Comparison of ENCODE assay signal across 8 cellular contexts in genomic region chr3:14145670-14146380, GRCh38. TPM values are rescaled to one million over a fixed set of nuclear protein-coding genes. Genes with fewer than 3 reads are reported as not detected.
DNase-seq lines count a peak whose midpoint lies in the region; ATAC-seq, FAIRE-seq and TF ChIP-seq lines count a peak whose summit lies in the region.

No MANE protein-coding gene starts in this region.

- ATAC-seq in A549 (no peak), natural killer cell (no peak), GM19463 (IDR thresholded peaks at IDR 0.05; ENCODE audit: unreplicated experiment) (no peak), GM21825 (IDR thresholded peaks at IDR 0.05; ENCODE audit: unreplicated experiment) (no peak)
- no peak for ATAC-seq in central memory CD8-positive, alpha-beta T cell (replicated peaks; ENCODE audit: extremely low read depth, poor library complexity, severe bottlenecking)

- no peak for TF ChIP-seq CTCF in A549 (IDR thresholded peaks at IDR 0.05)
- TF ChIP-seq CTCF in natural killer cell (IDR thresholded peaks at IDR 0.05): no peak

- H3K9me3 ChIP-seq in A549 (no peaks in the 10 kb centered on the region), HUES48 (ENCODE audit: control insufficient read depth, insufficient read depth, low read length) (no peaks in the 10 kb centered on the region)

- peaks cover 56% of the 10 kb centered on the region for H3K36me3 ChIP-seq in HUES48 (ENCODE audit: control insufficient read depth, insufficient read depth, low read length)

- no peak for TF ChIP-seq EP300 in A549 (IDR thresholded peaks at IDR 0.05)

- H3K27me3 Mint-ChIP-seq in central memory CD8-positive, alpha-beta T cell: no peaks in the 10 kb centered on the region
- no peaks in the 10 kb centered on the region for H3K27me3 Mint-ChIP-seq in natural killer cell (ENCODE audit: low read depth in 2 of 2)

- H3K4me2 ChIP-seq in A549: peak overlapping the region; percentile 81

- peak overlapping the region; percentile 99 for H3K27ac Mint-ChIP-seq in central memory CD8-positive, alpha-beta T cell (ENCODE audit: low read depth)
- H3K27ac Mint-ChIP-seq in natural killer cell: peak overlapping the region; percentile 95 to 100

- H3K4me3 ChIP-seq in A549: no peak overlapping the region
- H3K4me3 ChIP-seq in HUES48 (ENCODE audit: low read depth, low read length): no peak overlapping the region

- 92% methylated on average over 10 of the region's 10 CpGs for WGBS in A549 (ENCODE audit: missing lambda C conversion rate)

- POLR2A ChIA-PET in A549 (lab: Yijun Ruan, JAX): interaction anchor here (3.0 to 4.6 kb wide), 2 partner anchors 21 to 32 kb away, joined by 31 to 35 read pairs; partner anchors contain the start of genes CHCHD4, LSM3, TMEM43 and XPC

- DNase-seq in A549 (ENCODE audit: low read depth in 1 of 2, low spot score in 1 of 2) (no peak), natural killer cell (no peak), urothelium cell line (ENCODE audit: low spot score) (no peak), COLO829 (ENCODE audit: low spot score) (no peak)
- DNase-seq in central memory CD8-positive, alpha-beta T cell (ENCODE audit: low spot score in 2 of 2): no peak

- intact Hi-C loops in natural killer cell (cut with micrococcal nuclease): loop anchor here (2.0 to 10.0 kb wide), 3 partner anchors 249 to 1649 kb away; partner anchors contain the start of genes ANKRD28 and RBSN

- peaks cover 31% of the 10 kb centered on the region for H3K4me1 ChIP-seq in A549
- H3K4me1 ChIP-seq in HUES48 (ENCODE audit: control insufficient read depth, insufficient read depth, low read length): peaks cover 19% of the 10 kb centered on the region

- no peaks in the 10 kb centered on the region for H3K9me3 Mint-ChIP-seq in central memory CD8-positive, alpha-beta T cell
- H3K9me3 Mint-ChIP-seq in natural killer cell: no peaks in the 10 kb centered on the region

- H3K36me3 Mint-ChIP-seq in central memory CD8-positive, alpha-beta T cell (ENCODE audit: insufficient read depth): peaks cover 50% of the 10 kb centered on the region
- H3K36me3 Mint-ChIP-seq in natural killer cell: no peaks in the 10 kb centered on the region

- FAIRE-seq in A549 (lab: Jason Lieb, UNC) (no peak), urothelium cell line (lab: Jason Lieb, UNC) (no peak)

- TF ChIP-seq POLR2A in A549 (IDR thresholded peaks at IDR 0.05; ENCODE audit: low read length): no peak

- H3K4me1 Mint-ChIP-seq in central memory CD8-positive, alpha-beta T cell: peaks cover 59% of the 10 kb centered on the region
- H3K4me1 Mint-ChIP-seq in natural killer cell: peaks cover 42 to 52% of the 10 kb centered on the region in 2 donors

- H3K27me3 ChIP-seq in HUES48 (ENCODE audit: control insufficient read depth, insufficient read depth, low read length): no peaks in the 10 kb centered on the region

- H3K9ac ChIP-seq in HUES48 (ENCODE audit: low read depth, low read length): no peak overlapping the region

- no peak for TF ChIP-seq RAD21 in A549 (conservative IDR thresholded peaks at IDR 0.05 in 1 of 2, IDR thresholded peaks at IDR 0.05 in 1 of 2)

- CTCF ChIA-PET in A549 (lab: Yijun Ruan, JAX): interaction anchor here (0.6 to 2.3 kb wide), 13 partner anchors 9 to 488 kb away, joined by 3 to 14 read pairs (median 3); partner anchors contain the start of genes CHCHD4 and TMEM43

- peak overlapping the region; percentile 76 to 88 for H3K27ac ChIP-seq in A549
- H3K27ac ChIP-seq in HUES48 (ENCODE audit: low read depth, low read length): peak overlapping the region; percentile 97

- no peak overlapping the region for H3K4me3 Mint-ChIP-seq in central memory CD8-positive, alpha-beta T cell
- H3K4me3 Mint-ChIP-seq in natural killer cell: peak overlapping the region; percentile 31

TF ChIP-seq in A549, 52 proteins besides CTCF, POLR2A, EP300 and RAD21:
- TF ChIP-seq BCL3 (IDR thresholded peaks at IDR 0.05) (no peak), RNF2 (IDR thresholded peaks at IDR 0.05; ENCODE audit: borderline replicate concordance, low read depth) (no peak), JUNB (IDR thresholded peaks at IDR 0.05) (no peak), PBX3 (IDR thresholded peaks at IDR 0.05) (no peak), GATA3 (IDR thresholded peaks at IDR 0.05; ENCODE audit: borderline replicate concordance) (no peak)
TF ChIP-seq in A549: peak in this region for 0.

RNA-seq across cellular contexts. Expression of gene TMEM43, which starts 21.0 kb away (rescaled TPM):
- polyA plus RNA-seq in A549 (2011; rRNA removed) (75.2 and 79.0 TPM in 2 replicates), A549 (2017; fragmentation: RNase III; extraction: RNeasy Plus Mini Kit Qiagen cat#74134 plus additional on column Dnase treatment) (41.1 to 45.5 TPM (median 42.1 TPM) in 3 replicates)
- 52.6 and 63.0 TPM in 2 replicates for polyA plus RNA-seq in A549 (2012; cell fraction: cytosol; rRNA removed)
- polyA plus RNA-seq in A549 (2012; cell fraction: nucleus; rRNA removed): 95.4 and 111 TPM in 2 replicates
- polyA minus RNA-seq in A549 (2011; rRNA and poly(A)+ RNA removed): 57.2 and 66.3 TPM in 2 replicates
- 10 to 100 TPM; 49.5 to 61.1 (median 54.1) TPM for total RNA-seq in natural killer cell

RNA-seq across cellular contexts. Expression of gene CHCHD4, which starts 21.2 kb away (rescaled TPM):
- polyA plus RNA-seq in A549 (2011; rRNA removed) (41.9 and 48.8 TPM in 2 replicates), A549 (2017; fragmentation: RNase III; extraction: RNeasy Plus Mini Kit Qiagen cat#74134 plus additional on column Dnase treatment) (35.1 to 37.6 TPM (median 37.3 TPM) in 3 replicates)
- polyA plus RNA-seq in A549 (2012; cell fraction: cytosol; rRNA removed): 26.2 and 26.3 TPM in 2 replicates
- 5.8 and 9.1 TPM in 2 replicates for polyA plus RNA-seq in A549 (2012; cell fraction: nucleus; rRNA removed)
- polyA minus RNA-seq in A549 (2011; rRNA and poly(A)+ RNA removed): 12.5 and 13.3 TPM in 2 replicates
- 1 to 10 TPM; 2.1 to 4.3 (median 3.4) TPM for total RNA-seq in natural killer cell

RNA-seq across cellular contexts. Expression of gene XPC, which starts 32.6 kb away (rescaled TPM):
- polyA plus RNA-seq in A549 (2011; rRNA removed) (36.3 and 58.9 TPM in 2 replicates), A549 (2017; fragmentation: RNase III; extraction: RNeasy Plus Mini Kit Qiagen cat#74134 plus additional on column Dnase treatment) (33.8 to 35.4 TPM (median 34.4 TPM) in 3 replicates)
- 21.1 and 22.1 TPM in 2 replicates for polyA plus RNA-seq in A549 (2012; cell fraction: cytosol; rRNA removed)
- polyA plus RNA-seq in A549 (2012; cell fraction: nucleus; rRNA removed): 41.2 and 43.4 TPM in 2 replicates
- polyA minus RNA-seq in A549 (2011; rRNA and poly(A)+ RNA removed): 33.0 and 37.9 TPM in 2 replicates
- 10 to 100 TPM; 45.5 to 62.1 (median 50.0) TPM for total RNA-seq in natural killer cell

RNA-seq across cellular contexts. Expression of gene LSM3, which starts 32.8 kb away (rescaled TPM):
- 11.8 and 23.9 TPM in 2 replicates for polyA plus RNA-seq in A549 (2011; rRNA removed)
- polyA plus RNA-seq in A549 (2012; cell fraction: cytosol; rRNA removed): 6.5 and 9.1 TPM in 2 replicates
- 1.2 and 2.5 TPM in 2 replicates for polyA plus RNA-seq in A549 (2012; cell fraction: nucleus; rRNA removed)
- polyA plus RNA-seq in A549 (2017; fragmentation: RNase III; extraction: RNeasy Plus Mini Kit Qiagen cat#74134 plus additional on column Dnase treatment): 32.0 to 36.1 TPM (median 33.0 TPM) in 3 replicates
- 1.8 and 2.4 TPM in 2 replicates for polyA minus RNA-seq in A549 (2011; rRNA and poly(A)+ RNA removed)
- total RNA-seq in natural killer cell: 1 to 10 TPM; 7.6 to 9.1 (median 8.9) TPM
